In genomic region chr4:20251061-20251795, GRCh38 we compare ENCODE assay signal across 9 cellular contexts. TPM values are rescaled to one million over a fixed set of nuclear protein-coding genes. Genes with fewer than 3 reads are reported as not detected.
DNase-seq lines count a peak whose midpoint lies in the region; ATAC-seq, FAIRE-seq and TF ChIP-seq lines count a peak whose summit lies in the region.
"Had no signal": no experiment of that assay in that cellular context is flagged by ENCODE, and none has a peak within 500 bp of the region (broad histone marks: within the 10 kb centered on the region; RNA-seq: fewer than 3 reads in every experiment).

No MANE protein-coding gene starts in this region.

- no peaks in the 10 kb centered on the region for H3K9me3 Mint-ChIP-seq in activated CD4-positive, alpha-beta memory T cell treated with anti-CD3 and anti-CD28 coated beads, Interleukin-2, amount 10 ng/mL, durations not matched to agents 7 days and 5 days
- H3K9me3 Mint-ChIP-seq in activated CD4-positive, alpha-beta memory T cell treated with anti-CD3 and anti-CD28 coated beads for 36 hours: no peaks in the 10 kb centered on the region

- no peaks in the 10 kb centered on the region for H3K36me3 ChIP-seq in small intestine (ENCODE audit: control insufficient read depth in 2 of 2, insufficient read depth in 2 of 2, low read length in 2 of 2)

- no peak for TF ChIP-seq CTCF in fibroblast of the aortic adventitia (IDR thresholded peaks at IDR 0.05; ENCODE audit: insufficient read depth, low read length)

- ATAC-seq in HG02938 (IDR thresholded peaks at IDR 0.05; ENCODE audit: unreplicated experiment): no peak

- H3K27me3 ChIP-seq in small intestine (ENCODE audit: control insufficient read depth in 2 of 2, insufficient read depth in 2 of 2, low read length in 2 of 2): peaks cover 13 to 18% of the 10 kb centered on the region in 2 donors

- no peak for DNase-seq in activated CD4-positive, alpha-beta memory T cell treated with anti-CD3 and anti-CD28 coated beads, Interleukin-2, amount 10 ng/mL, durations not matched to agents 7 days and 5 days
- no peak for DNase-seq in activated CD4-positive, alpha-beta memory T cell treated with anti-CD3 and anti-CD28 coated beads for 36 hours
- peak; percentile 60 for DNase-seq in NCI-H69 (lab: John Stamatoyannopoulos, UW)
- DNase-seq in fibroblast of the aortic adventitia (ENCODE audit: low read depth): peak; percentile 52
- DNase-seq in small intestine: no peak
- no peak for DNase-seq in SHP77 (lab: John Stamatoyannopoulos, UW)
- DNase-seq in activated CD4-positive, alpha-beta T cell treated with anti-CD3 and anti-CD28 coated beads for 1 hour: no peak

- H3K27ac Mint-ChIP-seq in activated CD4-positive, alpha-beta memory T cell treated with anti-CD3 and anti-CD28 coated beads, Interleukin-2, amount 10 ng/mL, durations not matched to agents 7 days and 5 days: no peak overlapping the region
- no peak overlapping the region for H3K27ac Mint-ChIP-seq in activated CD4-positive, alpha-beta memory T cell treated with anti-CD3 and anti-CD28 coated beads for 36 hours

- POLR2A ChIA-PET in activated CD4-positive, alpha-beta memory T cell treated with anti-CD3 and anti-CD28 coated beads, Interleukin-2, amount 10 ng/mL, durations not matched to agents 7 days and 5 days (lab: Charles Lee): no interaction called here
- POLR2A ChIA-PET in activated CD4-positive, alpha-beta memory T cell treated with anti-CD3 and anti-CD28 coated beads for 36 hours (lab: Charles Lee): no interaction called here

- H3K27ac ChIP-seq in small intestine (ENCODE audit: low read depth in 1 of 2, low read length in 1 of 2): no peak overlapping the region

- 3 to 5% (median 4%) methylated on average over 33 to 35 of the region's 35 CpGs for WGBS in small intestine, 3 donors

- H3K4me1 ChIP-seq in small intestine (ENCODE audit: control insufficient read depth in 2 of 2, insufficient read depth in 1 of 2, low read depth in 1 of 2, low read length in 1 of 2): no peaks in the 10 kb centered on the region

- no peak for FAIRE-seq in small intestine (lab: Jason Lieb, UNC)
- FAIRE-seq: G401.6 had no signal

- H3K36me3 Mint-ChIP-seq in activated CD4-positive, alpha-beta memory T cell treated with anti-CD3 and anti-CD28 coated beads, Interleukin-2, amount 10 ng/mL, durations not matched to agents 7 days and 5 days (ENCODE audit: low read depth): peaks cover 3% of the 10 kb centered on the region
- peaks cover 2% of the 10 kb centered on the region for H3K36me3 Mint-ChIP-seq in activated CD4-positive, alpha-beta memory T cell treated with anti-CD3 and anti-CD28 coated beads for 36 hours

- peak overlapping the region; percentile 32 for H3K4me3 Mint-ChIP-seq in activated CD4-positive, alpha-beta memory T cell treated with anti-CD3 and anti-CD28 coated beads, Interleukin-2, amount 10 ng/mL, durations not matched to agents 7 days and 5 days
- H3K4me3 Mint-ChIP-seq in activated CD4-positive, alpha-beta memory T cell treated with anti-CD3 and anti-CD28 coated beads for 36 hours: no peak overlapping the region

- peaks cover 5% of the 10 kb centered on the region for H3K4me1 Mint-ChIP-seq in activated CD4-positive, alpha-beta memory T cell treated with anti-CD3 and anti-CD28 coated beads, Interleukin-2, amount 10 ng/mL, durations not matched to agents 7 days and 5 days
- peaks cover 6% of the 10 kb centered on the region for H3K4me1 Mint-ChIP-seq in activated CD4-positive, alpha-beta memory T cell treated with anti-CD3 and anti-CD28 coated beads for 36 hours (ENCODE audit: low read depth)

- peaks cover 44% of the 10 kb centered on the region for H3K27me3 Mint-ChIP-seq in activated CD4-positive, alpha-beta memory T cell treated with anti-CD3 and anti-CD28 coated beads, Interleukin-2, amount 10 ng/mL, durations not matched to agents 7 days and 5 days
- peaks cover 39% of the 10 kb centered on the region for H3K27me3 Mint-ChIP-seq in activated CD4-positive, alpha-beta memory T cell treated with anti-CD3 and anti-CD28 coated beads for 36 hours

- no peaks in the 10 kb centered on the region for H3K9me3 ChIP-seq in small intestine (ENCODE audit: control insufficient read depth, low read depth)

- H3K4me3 ChIP-seq in fibroblast of the aortic adventitia (ENCODE audit: low read depth, low read length): peak overlapping the region; percentile 84
- H3K4me3 ChIP-seq in small intestine (ENCODE audit: low read depth in 1 of 2, low read length in 2 of 2): peak overlapping the region; percentile 22 to 56

- intact Hi-C loops in activated CD4-positive, alpha-beta memory T cell treated with anti-CD3 and anti-CD28 coated beads for 36 hours (cut with micrococcal nuclease): loop anchor here (10.0 kb wide), 1 partner anchor 1026 kb away; no protein-coding TSS in a partner anchor

- CTCF ChIA-PET in activated CD4-positive, alpha-beta memory T cell treated with anti-CD3 and anti-CD28 coated beads, Interleukin-2, amount 10 ng/mL, durations not matched to agents 7 days and 5 days (lab: Charles Lee): no interaction called here
- CTCF ChIA-PET in activated CD4-positive, alpha-beta memory T cell treated with anti-CD3 and anti-CD28 coated beads for 36 hours (lab: Charles Lee): no interaction called here

RNA-seq across cellular contexts. Expression of gene SLIT2, which starts 0.5 kb away (rescaled TPM):
- not detected for total RNA-seq in activated CD4-positive, alpha-beta memory T cell treated with anti-CD3 and anti-CD28 coated beads, Interleukin-2, amount 10 ng/mL, durations not matched to agents 7 days and 5 days
- not detected for total RNA-seq in activated CD4-positive, alpha-beta memory T cell treated with anti-CD3 and anti-CD28 coated beads for 36 hours
- total RNA-seq in fibroblast of the aortic adventitia (ENCODE audit: low replicate concordance): 46.4 and 65.1 TPM in 2 replicates
- polyA plus RNA-seq in small intestine: 1 to 10 TPM in 1 of 3 donors, under 1 TPM in 2; 0.22 to 1.7 (median 0.27) TPM

Comparison
In these comparisons a context has a peak if more than half of its experiments do, and no peak if none do; other contexts are left out.
1. DNase-seq: peak in NCI-H69 (single experiment) and fibroblast of the aortic adventitia (single experiment); none in activated CD4-positive, alpha-beta memory T cell treated with anti-CD3 and anti-CD28 coated beads, Interleukin-2, amount 10 ng/mL, durations not matched to agents 7 days and 5 days (single experiment), activated CD4-positive, alpha-beta memory T cell treated with anti-CD3 and anti-CD28 coated beads for 36 hours (single experiment), small intestine (single experiment), SHP77 (0 of 2) and activated CD4-positive, alpha-beta T cell treated with anti-CD3 and anti-CD28 coated beads for 1 hour (single experiment).
2. RNA of gene SLIT2, which starts 0.5 kb away (total RNA-seq): 46.4 to 65.1 TPM in fibroblast of the aortic adventitia; not detected in activated CD4-positive, alpha-beta memory T cell treated with anti-CD3 and anti-CD28 coated beads, Interleukin-2, amount 10 ng/mL, durations not matched to agents 7 days and 5 days and not detected in activated CD4-positive, alpha-beta memory T cell treated with anti-CD3 and anti-CD28 coated beads for 36 hours; every median in the first group is over 10 times any median in the second.